In the genomic region with DNA sequence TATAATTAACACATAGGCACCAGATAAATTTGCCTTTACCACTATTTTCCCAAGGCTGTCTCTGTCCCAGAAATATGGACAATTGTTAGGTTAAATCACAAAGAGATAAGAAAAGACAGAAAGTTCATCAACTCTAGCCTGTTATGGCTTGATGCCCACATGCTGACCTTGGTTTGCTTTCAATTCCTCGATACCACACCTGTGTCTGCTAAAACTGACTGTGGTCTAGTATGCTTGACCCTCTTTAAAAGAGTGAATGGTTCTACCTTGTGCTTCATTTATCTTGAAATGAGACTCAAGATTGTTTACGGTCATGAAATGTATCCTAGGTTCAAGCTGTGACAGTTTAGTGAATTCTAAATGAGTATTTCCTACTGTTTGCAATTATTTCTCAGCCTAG, we compare ENCODE assay signal across 39 cellular contexts.
"Had no signal": no experiment of that assay in that cellular context is flagged by ENCODE, and none has a peak within 500 bp of the region (broad histone marks: within the 10 kb centered on the region; RNA-seq: fewer than 3 reads in every experiment).

No MANE protein-coding gene starts in this region.

- H3K9me3 ChIP-seq: ascending aorta, body of pancreas, breast epithelium had no signal

- H3K4me3 Mint-ChIP-seq: activated naive CD4-positive, alpha-beta T cell treated with anti-CD3 and anti-CD28 coated beads for 36 hours; activated naive CD4-positive, alpha-beta T cell treated with anti-CD3 and anti-CD28 coated beads, Interleukin-2, amount 10 ng/mL, durations not matched to agents 7 days and 5 days; activated naive CD4-positive, alpha-beta T cell treated with anti-CD3 and anti-CD28 coated beads, Interleukin-2, amount 50 U/mL, for 24 hours; activated naive CD8-positive, alpha-beta T cell; activated naive CD8-positive, alpha-beta T cell treated with anti-CD3 and anti-CD28 coated beads for 36 hours; activated naive CD8-positive, alpha-beta T cell treated with anti-CD3 and anti-CD28 coated beads, Interleukin-2, amount 10 ng/mL, durations not matched to agents 7 days and 5 days; activated naive CD8-positive, alpha-beta T cell treated with anti-CD3 and anti-CD28 coated beads, Interleukin-2, amount 50 U/mL, for 24 hours; activated T-cell treated with anti-CD3 and anti-CD28 coated beads, Interleukin-2, amount 50 U/mL, for 24 hours; activated T-cell treated with anti-CD3 and anti-CD28 coated beads, Interleukin-2, amount 50 U/mL, for 4 hours; activated T-cell treated with anti-CD3 and anti-CD28 coated beads, Interleukin-2, amount 50 U/mL, for 72 hours; activated T-helper 1 cell treated with anti-CD3 and anti-CD28 coated beads, Interleukin-12 subunit alpha, Interleukin-12 subunit beta, Interleukin-2, Interleukin-4 antibody, amounts not matched to agents 30 ng/mL and 10 ng/mL and 1 ng/mL, durations not matched to agents 14 hours and 24 hours and 36 hours; brain; central memory CD8-positive, alpha-beta T cell had no signal

- H3K4me1 ChIP-seq: adrenal gland, ascending aorta, body of pancreas, breast epithelium had no signal

- ATAC-seq: activated naive CD4-positive, alpha-beta T cell treated with anti-CD3 and anti-CD28 coated beads, Interleukin-2, amount 50 U/mL, for 72 hours; activated naive CD8-positive, alpha-beta T cell treated with anti-CD3 and anti-CD28 coated beads, Interleukin-2, amount 50 U/mL, for 24 hours; activated T-cell treated with anti-CD3 and anti-CD28 coated beads, Interleukin-2, amount 50 U/mL, for 4 hours; activated T-cell treated with anti-CD3 and anti-CD28 coated beads, Interleukin-2, amount 50 U/mL, for 72 hours; body of pancreas had no signal

- H3K27me3 Mint-ChIP-seq: activated naive CD4-positive, alpha-beta T cell treated with anti-CD3 and anti-CD28 coated beads, Interleukin-2, amount 10 ng/mL, durations not matched to agents 7 days and 5 days; activated naive CD4-positive, alpha-beta T cell treated with anti-CD3 and anti-CD28 coated beads, Interleukin-2, amount 50 U/mL, for 24 hours; activated naive CD8-positive, alpha-beta T cell; activated naive CD8-positive, alpha-beta T cell treated with anti-CD3 and anti-CD28 coated beads for 36 hours; activated naive CD8-positive, alpha-beta T cell treated with anti-CD3 and anti-CD28 coated beads, Interleukin-2, amount 10 ng/mL, durations not matched to agents 7 days and 5 days; activated naive CD8-positive, alpha-beta T cell treated with anti-CD3 and anti-CD28 coated beads, Interleukin-2, amount 50 U/mL, for 24 hours; activated T-cell treated with anti-CD3 and anti-CD28 coated beads, Interleukin-2, amount 50 U/mL, for 24 hours; central memory CD8-positive, alpha-beta T cell had no signal

- H3K27me3 ChIP-seq: adrenal gland, ascending aorta, body of pancreas, brain microvascular endothelial cell, breast epithelium, cardiac muscle cell had no signal

- H3K4me3 ChIP-seq: adrenal gland, ascending aorta, body of pancreas, breast epithelium, cardiac muscle cell had no signal

- DNase-seq: activated effector memory CD4-positive, alpha-beta T cell treated with anti-CD3 and anti-CD28 coated beads, Interleukin-2, amount 50 U/mL, for 16 hours; activated effector memory CD4-positive, alpha-beta T cell treated with Interleukin-2 at 50 U/mL for 16 hours; activated gamma-delta T cell; activated gamma-delta T cell treated with Interleukin-2 at 50 U/mL for 16 hours; activated naive CD4-positive, alpha-beta T cell; activated naive CD4-positive, alpha-beta T cell treated with anti-CD3 and anti-CD28 coated beads for 36 hours; activated naive CD4-positive, alpha-beta T cell treated with anti-CD3 and anti-CD28 coated beads, Interleukin-2, amount 10 ng/mL, durations not matched to agents 7 days and 5 days; activated naive CD4-positive, alpha-beta T cell treated with anti-CD3 and anti-CD28 coated beads, Interleukin-2, amount 50 U/mL, for 16 hours; activated naive CD4-positive, alpha-beta T cell treated with Interleukin-2 at 50 U/mL for 16 hours; activated naive CD8-positive, alpha-beta T cell treated with anti-CD3 and anti-CD28 coated beads for 36 hours; activated naive CD8-positive, alpha-beta T cell treated with anti-CD3 and anti-CD28 coated beads, Interleukin-2, amount 10 ng/mL, durations not matched to agents 7 days and 5 days; activated naive CD8-positive, alpha-beta T cell treated with anti-CD3 and anti-CD28 coated beads, Interleukin-2, amount 50 U/mL, for 24 hours; activated T-cell treated with anti-CD3 and anti-CD28 coated beads, Interleukin-2, amount 50 U/mL, for 24 hours; activated T-cell treated with anti-CD3 and anti-CD28 coated beads, Interleukin-2, amount 50 U/mL, for 4 hours; activated T-cell treated with anti-CD3 and anti-CD28 coated beads, Interleukin-2, amount 50 U/mL, for 48 hours; activated T-cell treated with anti-CD3 and anti-CD28 coated beads, Interleukin-2, amount 50 U/mL, for 72 hours; adrenal gland; amniotic stem cell; amygdala; anterior cingulate cortex; aorta; body of pancreas; brain microvascular endothelial cell; caudate nucleus; central memory CD4-positive, alpha-beta T cell; cerebellar nuclear complex had no signal

- H3K36me3 Mint-ChIP-seq: activated naive CD4-positive, alpha-beta T cell treated with anti-CD3 and anti-CD28 coated beads, Interleukin-2, amount 10 ng/mL, durations not matched to agents 7 days and 5 days; activated naive CD4-positive, alpha-beta T cell treated with anti-CD3 and anti-CD28 coated beads, Interleukin-2, amount 50 U/mL, for 24 hours; activated naive CD8-positive, alpha-beta T cell; activated naive CD8-positive, alpha-beta T cell treated with anti-CD3 and anti-CD28 coated beads for 36 hours; activated naive CD8-positive, alpha-beta T cell treated with anti-CD3 and anti-CD28 coated beads, Interleukin-2, amount 10 ng/mL, durations not matched to agents 7 days and 5 days; brain had no signal

- H3K36me3 ChIP-seq: adrenal gland, ascending aorta, brain microvascular endothelial cell, breast epithelium, cardiac muscle cell had no signal

- H3K4me1 Mint-ChIP-seq: activated naive CD4-positive, alpha-beta T cell treated with anti-CD3 and anti-CD28 coated beads, Interleukin-2, amount 10 ng/mL, durations not matched to agents 7 days and 5 days; activated naive CD4-positive, alpha-beta T cell treated with anti-CD3 and anti-CD28 coated beads, Interleukin-2, amount 50 U/mL, for 24 hours; activated naive CD8-positive, alpha-beta T cell treated with anti-CD3 and anti-CD28 coated beads for 36 hours; activated naive CD8-positive, alpha-beta T cell treated with anti-CD3 and anti-CD28 coated beads, Interleukin-2, amount 10 ng/mL, durations not matched to agents 7 days and 5 days; activated naive CD8-positive, alpha-beta T cell treated with anti-CD3 and anti-CD28 coated beads, Interleukin-2, amount 50 U/mL, for 24 hours; brain; central memory CD8-positive, alpha-beta T cell had no signal

- FAIRE-seq: astrocyte, bronchial epithelial cell, colon had no signal

- H3K27ac Mint-ChIP-seq: activated naive CD4-positive, alpha-beta T cell treated with anti-CD3 and anti-CD28 coated beads for 36 hours; activated naive CD4-positive, alpha-beta T cell treated with anti-CD3 and anti-CD28 coated beads, Interleukin-2, amount 10 ng/mL, durations not matched to agents 7 days and 5 days; activated naive CD4-positive, alpha-beta T cell treated with anti-CD3 and anti-CD28 coated beads, Interleukin-2, amount 50 U/mL, for 24 hours; activated naive CD4-positive, alpha-beta T cell treated with anti-CD3 and anti-CD28 coated beads, Interleukin-2, amount 50 U/mL, for 72 hours; activated naive CD8-positive, alpha-beta T cell; activated naive CD8-positive, alpha-beta T cell treated with anti-CD3 and anti-CD28 coated beads for 36 hours; activated naive CD8-positive, alpha-beta T cell treated with anti-CD3 and anti-CD28 coated beads, Interleukin-2, amount 10 ng/mL, durations not matched to agents 7 days and 5 days; activated naive CD8-positive, alpha-beta T cell treated with anti-CD3 and anti-CD28 coated beads, Interleukin-2, amount 50 U/mL, for 24 hours; activated T-cell treated with anti-CD3 and anti-CD28 coated beads, Interleukin-2, amount 50 U/mL, for 24 hours; activated T-cell treated with anti-CD3 and anti-CD28 coated beads, Interleukin-2, amount 50 U/mL, for 72 hours; activated T-helper 1 cell treated with anti-CD3 and anti-CD28 coated beads, Interleukin-12 subunit alpha, Interleukin-12 subunit beta, Interleukin-2, Interleukin-4 antibody, amounts not matched to agents 30 ng/mL and 10 ng/mL and 1 ng/mL, durations not matched to agents 14 hours and 24 hours and 36 hours; activated T-helper 2 cell treated with anti-CD3 and anti-CD28 coated beads, Interferon-gamma antibody, Interleukin-2, Interleukin-4, amounts not matched to agents 10 μg/mL and 5 μg/mL and 100 μg/mL, durations not matched to agents 14 hours and 24 hours and 36 hours; brain had no signal

- H3K27ac ChIP-seq: adrenal gland, ascending aorta, body of pancreas, brain microvascular endothelial cell, breast epithelium, cardiac muscle cell had no signal
